9 cellular contexts compared by ENCODE assay signal in genomic region chr12:49580572-49581535, GRCh38. TPM values are rescaled to one million over a fixed set of nuclear protein-coding genes. Genes with fewer than 3 reads are reported as not detected.
A peak's percentile ranks its signal among the peaks of the same experiment; 100 is the strongest.
DNase-seq lines count a peak whose midpoint lies in the region; ATAC-seq, FAIRE-seq and TF ChIP-seq lines count a peak whose summit lies in the region.
"Had no signal": no experiment of that assay in that cellular context is flagged by ENCODE, and none has a peak within 500 bp of the region (broad histone marks: within the 10 kb centered on the region; RNA-seq: fewer than 3 reads in every experiment).

No MANE protein-coding gene starts in this region.

- TF ChIP-seq POLR2A in gastroesophageal sphincter (IDR thresholded peaks at IDR 0.05): no peak

- CTCF ChIA-PET in GM10248 (lab: Yijun Ruan, JAX): interaction anchor here (0.6 to 8.4 kb wide), 58 partner anchors 9 to 312 kb away, joined by 3 to 113 read pairs (median 4); partner anchors contain the start of genes DNAJC22, FAM186B, KCNH3 and PRPF40B

- TF ChIP-seq EP300 in gastroesophageal sphincter (IDR thresholded peaks at IDR 0.05): no peak

- H3K9me3 ChIP-seq in gastroesophageal sphincter: no peaks in the 10 kb centered on the region

- H3K4me3 ChIP-seq in gastroesophageal sphincter: no peak overlapping the region

- FAIRE-seq in urothelium cell line (lab: Jason Lieb, UNC): no peak
- FAIRE-seq: endometrium had no signal

- WGBS in gastroesophageal sphincter (ENCODE audit: low coverage in 1 of 2), 2 donors: no CpG with 5 or more reads among the region's 8 CpGs

- POLR2A ChIA-PET in GM10248 (lab: Yijun Ruan, JAX): interaction anchor here (0.6 to 1.8 kb wide), 4 partner anchors 8 to 41 kb away, joined by 3 to 4 read pairs (median 3); no protein-coding TSS in a partner anchor

- peaks cover 0 to 29% of the 10 kb centered on the region in 2 donors for H3K36me3 ChIP-seq in gastroesophageal sphincter

- peak overlapping the region in 3 of 4 donors; percentile 1 to 55 (median 43) for H3K27ac ChIP-seq in gastroesophageal sphincter

- DNase-seq in GM10248 (ENCODE audit: extremely low spot score) (peak; percentile 79), LHCN-M2 (ENCODE audit: low read depth) (peak; percentile 96), RPMI7951 (ENCODE audit: low read depth) (peak; percentile 83), occipital lobe (lab: John Stamatoyannopoulos, UW) (peak; percentile 40), urothelium cell line (ENCODE audit: low spot score) (peak; percentile 85)
- DNase-seq in activated naive CD4-positive, alpha-beta T cell treated with Interleukin-2 at 50 U/mL for 16 hours: peak; percentile 32

- ATAC-seq in gastroesophageal sphincter: peak; percentile 78
- no peak for ATAC-seq in HG03469 (IDR thresholded peaks at IDR 0.05; ENCODE audit: unreplicated experiment)

- TF ChIP-seq CTCF in GM10248 (IDR thresholded peaks at IDR 0.05; ENCODE audit: control extremely low read depth, extremely low read depth, low read depth, missing control alignments) (peak; percentile 91), gastroesophageal sphincter (IDR thresholded peaks at IDR 0.05) (peak in 3 of 4 experiments; percentile 72 to 84 (median 76))

- no peaks in the 10 kb centered on the region for H3K27me3 ChIP-seq in gastroesophageal sphincter

- peaks cover 0 to 43% (median 8%) of the 10 kb centered on the region in 3 donors for H3K4me1 ChIP-seq in gastroesophageal sphincter

RNA-seq across cellular contexts. Expression of gene MCRS1, which starts 12.9 kb away (rescaled TPM):
- total RNA-seq in LHCN-M2 (2014; rRNA removed): 62.6 and 67.3 TPM in 2 replicates
- polyA plus RNA-seq in LHCN-M2 (2012): 57.0 TPM
- total RNA-seq in RPMI7951 (2014; rRNA removed; shearing (Covaris generic)): 70.5 and 73.7 TPM in 2 replicates
- 10 to 100 TPM; 35.3 to 62.5 (median 51.1) TPM for total RNA-seq in gastroesophageal sphincter
- total RNA-seq in occipital lobe: 29.9 TPM

RNA-seq across cellular contexts. Expression of gene FAM186B, which starts 24.6 kb away (rescaled TPM):
- total RNA-seq in LHCN-M2 (2014; rRNA removed): 0.19 and 0.40 TPM in 2 replicates
- polyA plus RNA-seq in LHCN-M2 (2012): 0.17 TPM
- 0.29 TPM in 1 of 2 replicates, not detected in the other for total RNA-seq in RPMI7951 (2014; rRNA removed; shearing (Covaris generic))
- under 1 TPM in 2 of 4 donors, not detected in 2; 0.31 to 0.69 TPM for total RNA-seq in gastroesophageal sphincter
- not detected for total RNA-seq in occipital lobe

RNA-seq across cellular contexts. Expression of gene KCNH3, which starts 42.0 kb away (rescaled TPM):
- total RNA-seq in LHCN-M2 (2014; rRNA removed): 0.11 TPM in 1 of 2 replicates, not detected in the other
- polyA plus RNA-seq in LHCN-M2 (2012): 0.07 TPM
- total RNA-seq in RPMI7951 (2014; rRNA removed; shearing (Covaris generic)): 0.20 and 0.24 TPM in 2 replicates
- total RNA-seq in gastroesophageal sphincter: under 1 TPM in 3 of 4 donors, not detected in 1; 0.13 to 0.69 (median 0.31) TPM
- 7.5 TPM for total RNA-seq in occipital lobe

RNA-seq across cellular contexts. Expression of gene PRPF40B, which starts 42.5 kb away (rescaled TPM):
- total RNA-seq in LHCN-M2 (2014; rRNA removed) (8.7 and 11.3 TPM in 2 replicates), gastroesophageal sphincter (10 to 100 TPM; 14.6 to 24.0 (median 18.3) TPM), occipital lobe (15.0 TPM)
- 7.3 TPM for polyA plus RNA-seq in LHCN-M2 (2012)
- 4.0 and 6.6 TPM in 2 replicates for total RNA-seq in RPMI7951 (2014; rRNA removed; shearing (Covaris generic))

Comparison
In these comparisons a context has a peak if more than half of its experiments do, and no peak if none do; other contexts are left out.
1. DNase-seq: peak in every context shown above with its lines; median percentile 96 in LHCN-M2; 85 in urothelium cell line; 83 in RPMI7951; 79 in GM10248; 40 in occipital lobe; 32 in activated naive CD4-positive, alpha-beta T cell treated with Interleukin-2 at 50 U/mL for 16 hours.